ENCODE assay signal across 1 cellular context in the genomic region with DNA sequence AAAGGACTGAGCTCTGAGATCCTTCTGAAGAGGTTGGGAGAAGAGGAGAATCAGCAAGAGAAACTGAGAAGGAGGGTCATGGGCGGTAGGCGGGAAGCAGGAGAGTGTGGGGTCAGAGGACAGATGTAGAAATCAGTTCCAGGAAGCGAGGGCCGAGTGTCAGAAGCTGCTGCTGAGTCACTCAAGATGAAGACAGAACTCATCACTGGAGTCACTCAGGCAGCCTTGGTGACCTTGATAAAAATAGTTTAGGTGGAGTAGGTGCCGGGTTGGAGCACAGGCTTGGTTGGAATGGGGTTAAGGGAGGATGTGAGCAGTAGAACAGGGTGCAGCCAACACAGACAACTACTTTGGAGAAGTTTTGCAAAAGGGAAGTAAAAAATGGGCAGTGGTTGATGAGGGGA.
TF ChIP-seq lines count a peak whose summit lies in the region.

No MANE protein-coding gene starts in this region.

TF ChIP-seq in K562, 482 proteins besides CTCF, POLR2A, EP300 and RAD21 (continued from another document and continues in another):
- TF ChIP-seq, protein P1, sequence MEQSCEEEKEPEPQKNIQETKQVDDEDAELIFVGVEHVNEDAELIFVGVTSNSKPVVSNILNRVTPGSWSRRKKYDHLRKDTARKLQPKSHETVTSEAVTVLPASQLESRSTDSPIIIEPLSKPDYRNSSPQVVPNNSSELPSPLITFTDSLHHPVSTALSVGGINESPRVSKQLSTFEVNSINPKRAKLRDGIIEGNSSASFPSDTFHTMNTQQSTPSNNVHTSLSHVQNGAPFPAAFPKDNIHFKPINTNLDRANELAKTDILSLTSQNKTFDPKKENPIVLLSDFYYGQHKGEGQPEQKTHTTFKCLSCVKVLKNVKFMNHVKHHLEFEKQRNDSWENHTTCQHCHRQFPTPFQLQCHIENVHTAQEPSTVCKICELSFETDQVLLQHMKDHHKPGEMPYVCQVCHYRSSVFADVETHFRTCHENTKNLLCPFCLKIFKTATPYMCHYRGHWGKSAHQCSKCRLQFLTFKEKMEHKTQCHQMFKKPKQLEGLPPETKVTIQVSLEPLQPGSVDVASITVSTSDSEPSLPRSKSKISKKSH (CRISPR knock-in tag; IDR thresholded peaks at IDR 0.05): no peak
- TF ChIP-seq STAT5B (CRISPR knock-in tag; IDR thresholded peaks at IDR 0.05) (no peak), MXI1 (IDR thresholded peaks at IDR 0.05; ENCODE audit: low read depth, low read length) (no peak), SNRNP70 (optimal IDR thresholded peaks at IDR 0.05; ENCODE audit: low read depth, low read length) (no peak), NBN (IDR thresholded peaks at IDR 0.05; ENCODE audit: low read depth) (peak; percentile 92), SIRT6 (IDR thresholded peaks at IDR 0.05; ENCODE audit: low read depth, low read length) (no peak), HOXB6 (CRISPR knock-in tag; IDR thresholded peaks at IDR 0.05; ENCODE audit: borderline replicate concordance) (no peak), NR2C1 (IDR thresholded peaks at IDR 0.05) (peak; percentile 94), NR2C1 (tag; IDR thresholded peaks at IDR 0.05) (peak; percentile 96), U2AF1 (optimal IDR thresholded peaks at IDR 0.05; ENCODE audit: low read depth, low read length) (no peak), BRCA1 (IDR thresholded peaks at IDR 0.05) (no peak), BRCA1 (CRISPR knock-in tag; IDR thresholded peaks at IDR 0.05) (no peak), TEAD1 (CRISPR knock-in tag; IDR thresholded peaks at IDR 0.05) (no peak), NFRKB (IDR thresholded peaks at IDR 0.05; ENCODE audit: low read depth) (peak; percentile 29; the same call in 1 of the 2 replicates), ZNF274 (IDR thresholded peaks at IDR 0.05; ENCODE audit: borderline replicate concordance, low read depth, low read length) (no peak), JUNB (CRISPR knock-in tag; conservative IDR thresholded peaks at IDR 0.05) (no peak), NR1H2 (CRISPR knock-in tag; IDR thresholded peaks at IDR 0.05) (no peak), ZNF174 (CRISPR knock-in tag; IDR thresholded peaks at IDR 0.05) (no peak), CSDE1 (IDR thresholded peaks at IDR 0.05) (no peak), SMAD1 (IDR thresholded peaks at IDR 0.05; ENCODE audit: low read depth, low read length, partially characterized antibody) (no peak), GTF2F1 (IDR thresholded peaks at IDR 0.05; ENCODE audit: low read depth, low read length) (no peak)
- TF ChIP-seq, protein P2, sequence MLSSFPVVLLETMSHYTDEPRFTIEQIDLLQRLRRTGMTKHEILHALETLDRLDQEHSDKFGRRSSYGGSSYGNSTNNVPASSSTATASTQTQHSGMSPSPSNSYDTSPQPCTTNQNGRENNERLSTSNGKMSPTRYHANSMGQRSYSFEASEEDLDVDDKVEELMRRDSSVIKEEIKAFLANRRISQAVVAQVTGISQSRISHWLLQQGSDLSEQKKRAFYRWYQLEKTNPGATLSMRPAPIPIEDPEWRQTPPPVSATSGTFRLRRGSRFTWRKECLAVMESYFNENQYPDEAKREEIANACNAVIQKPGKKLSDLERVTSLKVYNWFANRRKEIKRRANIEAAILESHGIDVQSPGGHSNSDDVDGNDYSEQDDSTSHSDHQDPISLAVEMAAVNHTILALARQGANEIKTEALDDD (IDR thresholded peaks at IDR 0.05): peak; percentile 95
- TF ChIP-seq, protein P3, sequence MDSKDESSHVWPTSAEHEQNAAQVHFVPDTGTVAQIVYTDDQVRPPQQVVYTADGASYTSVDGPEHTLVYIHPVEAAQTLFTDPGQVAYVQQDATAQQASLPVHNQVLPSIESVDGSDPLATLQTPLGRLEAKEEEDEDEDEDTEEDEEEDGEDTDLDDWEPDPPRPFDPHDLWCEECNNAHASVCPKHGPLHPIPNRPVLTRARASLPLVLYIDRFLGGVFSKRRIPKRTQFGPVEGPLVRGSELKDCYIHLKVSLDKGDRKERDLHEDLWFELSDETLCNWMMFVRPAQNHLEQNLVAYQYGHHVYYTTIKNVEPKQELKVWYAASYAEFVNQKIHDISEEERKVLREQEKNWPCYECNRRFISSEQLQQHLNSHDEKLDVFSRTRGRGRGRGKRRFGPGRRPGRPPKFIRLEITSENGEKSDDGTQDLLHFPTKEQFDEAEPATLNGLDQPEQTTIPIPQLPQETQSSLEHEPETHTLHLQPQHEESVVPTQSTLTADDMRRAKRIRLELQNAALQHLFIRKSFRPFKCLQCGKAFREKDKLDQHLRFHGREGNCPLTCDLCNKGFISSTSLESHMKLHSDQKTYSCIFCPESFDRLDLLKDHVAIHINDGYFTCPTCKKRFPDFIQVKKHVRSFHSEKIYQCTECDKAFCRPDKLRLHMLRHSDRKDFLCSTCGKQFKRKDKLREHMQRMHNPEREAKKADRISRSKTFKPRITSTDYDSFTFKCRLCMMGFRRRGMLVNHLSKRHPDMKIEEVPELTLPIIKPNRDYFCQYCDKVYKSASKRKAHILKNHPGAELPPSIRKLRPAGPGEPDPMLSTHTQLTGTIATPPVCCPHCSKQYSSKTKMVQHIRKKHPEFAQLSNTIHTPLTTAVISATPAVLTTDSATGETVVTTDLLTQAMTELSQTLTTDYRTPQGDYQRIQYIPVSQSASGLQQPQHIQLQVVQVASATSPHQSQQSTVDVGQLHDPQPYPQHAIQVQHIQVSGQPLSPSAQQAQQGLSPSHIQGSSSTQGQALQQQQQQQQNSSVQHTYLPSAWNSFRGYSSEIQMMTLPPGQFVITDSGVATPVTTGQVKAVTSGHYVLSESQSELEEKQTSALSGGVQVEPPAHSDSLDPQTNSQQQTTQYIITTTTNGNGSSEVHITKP (IDR thresholded peaks at IDR 0.05; ENCODE audit: partially characterized antibody): peak; percentile 16
- TF ChIP-seq, protein P4, sequence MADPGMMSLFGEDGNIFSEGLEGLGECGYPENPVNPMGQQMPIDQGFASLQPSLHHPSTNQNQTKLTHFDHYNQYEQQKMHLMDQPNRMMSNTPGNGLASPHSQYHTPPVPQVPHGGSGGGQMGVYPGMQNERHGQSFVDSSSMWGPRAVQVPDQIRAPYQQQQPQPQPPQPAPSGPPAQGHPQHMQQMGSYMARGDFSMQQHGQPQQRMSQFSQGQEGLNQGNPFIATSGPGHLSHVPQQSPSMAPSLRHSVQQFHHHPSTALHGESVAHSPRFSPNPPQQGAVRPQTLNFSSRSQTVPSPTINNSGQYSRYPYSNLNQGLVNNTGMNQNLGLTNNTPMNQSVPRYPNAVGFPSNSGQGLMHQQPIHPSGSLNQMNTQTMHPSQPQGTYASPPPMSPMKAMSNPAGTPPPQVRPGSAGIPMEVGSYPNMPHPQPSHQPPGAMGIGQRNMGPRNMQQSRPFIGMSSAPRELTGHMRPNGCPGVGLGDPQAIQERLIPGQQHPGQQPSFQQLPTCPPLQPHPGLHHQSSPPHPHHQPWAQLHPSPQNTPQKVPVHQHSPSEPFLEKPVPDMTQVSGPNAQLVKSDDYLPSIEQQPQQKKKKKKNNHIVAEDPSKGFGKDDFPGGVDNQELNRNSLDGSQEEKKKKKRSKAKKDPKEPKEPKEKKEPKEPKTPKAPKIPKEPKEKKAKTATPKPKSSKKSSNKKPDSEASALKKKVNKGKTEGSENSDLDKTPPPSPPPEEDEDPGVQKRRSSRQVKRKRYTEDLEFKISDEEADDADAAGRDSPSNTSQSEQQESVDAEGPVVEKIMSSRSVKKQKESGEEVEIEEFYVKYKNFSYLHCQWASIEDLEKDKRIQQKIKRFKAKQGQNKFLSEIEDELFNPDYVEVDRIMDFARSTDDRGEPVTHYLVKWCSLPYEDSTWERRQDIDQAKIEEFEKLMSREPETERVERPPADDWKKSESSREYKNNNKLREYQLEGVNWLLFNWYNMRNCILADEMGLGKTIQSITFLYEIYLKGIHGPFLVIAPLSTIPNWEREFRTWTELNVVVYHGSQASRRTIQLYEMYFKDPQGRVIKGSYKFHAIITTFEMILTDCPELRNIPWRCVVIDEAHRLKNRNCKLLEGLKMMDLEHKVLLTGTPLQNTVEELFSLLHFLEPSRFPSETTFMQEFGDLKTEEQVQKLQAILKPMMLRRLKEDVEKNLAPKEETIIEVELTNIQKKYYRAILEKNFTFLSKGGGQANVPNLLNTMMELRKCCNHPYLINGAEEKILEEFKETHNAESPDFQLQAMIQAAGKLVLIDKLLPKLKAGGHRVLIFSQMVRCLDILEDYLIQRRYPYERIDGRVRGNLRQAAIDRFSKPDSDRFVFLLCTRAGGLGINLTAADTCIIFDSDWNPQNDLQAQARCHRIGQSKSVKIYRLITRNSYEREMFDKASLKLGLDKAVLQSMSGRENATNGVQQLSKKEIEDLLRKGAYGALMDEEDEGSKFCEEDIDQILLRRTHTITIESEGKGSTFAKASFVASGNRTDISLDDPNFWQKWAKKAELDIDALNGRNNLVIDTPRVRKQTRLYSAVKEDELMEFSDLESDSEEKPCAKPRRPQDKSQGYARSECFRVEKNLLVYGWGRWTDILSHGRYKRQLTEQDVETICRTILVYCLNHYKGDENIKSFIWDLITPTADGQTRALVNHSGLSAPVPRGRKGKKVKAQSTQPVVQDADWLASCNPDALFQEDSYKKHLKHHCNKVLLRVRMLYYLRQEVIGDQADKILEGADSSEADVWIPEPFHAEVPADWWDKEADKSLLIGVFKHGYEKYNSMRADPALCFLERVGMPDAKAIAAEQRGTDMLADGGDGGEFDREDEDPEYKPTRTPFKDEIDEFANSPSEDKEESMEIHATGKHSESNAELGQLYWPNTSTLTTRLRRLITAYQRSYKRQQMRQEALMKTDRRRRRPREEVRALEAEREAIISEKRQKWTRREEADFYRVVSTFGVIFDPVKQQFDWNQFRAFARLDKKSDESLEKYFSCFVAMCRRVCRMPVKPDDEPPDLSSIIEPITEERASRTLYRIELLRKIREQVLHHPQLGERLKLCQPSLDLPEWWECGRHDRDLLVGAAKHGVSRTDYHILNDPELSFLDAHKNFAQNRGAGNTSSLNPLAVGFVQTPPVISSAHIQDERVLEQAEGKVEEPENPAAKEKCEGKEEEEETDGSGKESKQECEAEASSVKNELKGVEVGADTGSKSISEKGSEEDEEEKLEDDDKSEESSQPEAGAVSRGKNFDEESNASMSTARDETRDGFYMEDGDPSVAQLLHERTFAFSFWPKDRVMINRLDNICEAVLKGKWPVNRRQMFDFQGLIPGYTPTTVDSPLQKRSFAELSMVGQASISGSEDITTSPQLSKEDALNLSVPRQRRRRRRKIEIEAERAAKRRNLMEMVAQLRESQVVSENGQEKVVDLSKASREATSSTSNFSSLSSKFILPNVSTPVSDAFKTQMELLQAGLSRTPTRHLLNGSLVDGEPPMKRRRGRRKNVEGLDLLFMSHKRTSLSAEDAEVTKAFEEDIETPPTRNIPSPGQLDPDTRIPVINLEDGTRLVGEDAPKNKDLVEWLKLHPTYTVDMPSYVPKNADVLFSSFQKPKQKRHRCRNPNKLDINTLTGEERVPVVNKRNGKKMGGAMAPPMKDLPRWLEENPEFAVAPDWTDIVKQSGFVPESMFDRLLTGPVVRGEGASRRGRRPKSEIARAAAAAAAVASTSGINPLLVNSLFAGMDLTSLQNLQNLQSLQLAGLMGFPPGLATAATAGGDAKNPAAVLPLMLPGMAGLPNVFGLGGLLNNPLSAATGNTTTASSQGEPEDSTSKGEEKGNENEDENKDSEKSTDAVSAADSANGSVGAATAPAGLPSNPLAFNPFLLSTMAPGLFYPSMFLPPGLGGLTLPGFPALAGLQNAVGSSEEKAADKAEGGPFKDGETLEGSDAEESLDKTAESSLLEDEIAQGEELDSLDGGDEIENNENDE (IDR thresholded peaks at IDR 0.05; ENCODE audit: low read depth, low read length): no peak
- TF ChIP-seq, protein P5, sequence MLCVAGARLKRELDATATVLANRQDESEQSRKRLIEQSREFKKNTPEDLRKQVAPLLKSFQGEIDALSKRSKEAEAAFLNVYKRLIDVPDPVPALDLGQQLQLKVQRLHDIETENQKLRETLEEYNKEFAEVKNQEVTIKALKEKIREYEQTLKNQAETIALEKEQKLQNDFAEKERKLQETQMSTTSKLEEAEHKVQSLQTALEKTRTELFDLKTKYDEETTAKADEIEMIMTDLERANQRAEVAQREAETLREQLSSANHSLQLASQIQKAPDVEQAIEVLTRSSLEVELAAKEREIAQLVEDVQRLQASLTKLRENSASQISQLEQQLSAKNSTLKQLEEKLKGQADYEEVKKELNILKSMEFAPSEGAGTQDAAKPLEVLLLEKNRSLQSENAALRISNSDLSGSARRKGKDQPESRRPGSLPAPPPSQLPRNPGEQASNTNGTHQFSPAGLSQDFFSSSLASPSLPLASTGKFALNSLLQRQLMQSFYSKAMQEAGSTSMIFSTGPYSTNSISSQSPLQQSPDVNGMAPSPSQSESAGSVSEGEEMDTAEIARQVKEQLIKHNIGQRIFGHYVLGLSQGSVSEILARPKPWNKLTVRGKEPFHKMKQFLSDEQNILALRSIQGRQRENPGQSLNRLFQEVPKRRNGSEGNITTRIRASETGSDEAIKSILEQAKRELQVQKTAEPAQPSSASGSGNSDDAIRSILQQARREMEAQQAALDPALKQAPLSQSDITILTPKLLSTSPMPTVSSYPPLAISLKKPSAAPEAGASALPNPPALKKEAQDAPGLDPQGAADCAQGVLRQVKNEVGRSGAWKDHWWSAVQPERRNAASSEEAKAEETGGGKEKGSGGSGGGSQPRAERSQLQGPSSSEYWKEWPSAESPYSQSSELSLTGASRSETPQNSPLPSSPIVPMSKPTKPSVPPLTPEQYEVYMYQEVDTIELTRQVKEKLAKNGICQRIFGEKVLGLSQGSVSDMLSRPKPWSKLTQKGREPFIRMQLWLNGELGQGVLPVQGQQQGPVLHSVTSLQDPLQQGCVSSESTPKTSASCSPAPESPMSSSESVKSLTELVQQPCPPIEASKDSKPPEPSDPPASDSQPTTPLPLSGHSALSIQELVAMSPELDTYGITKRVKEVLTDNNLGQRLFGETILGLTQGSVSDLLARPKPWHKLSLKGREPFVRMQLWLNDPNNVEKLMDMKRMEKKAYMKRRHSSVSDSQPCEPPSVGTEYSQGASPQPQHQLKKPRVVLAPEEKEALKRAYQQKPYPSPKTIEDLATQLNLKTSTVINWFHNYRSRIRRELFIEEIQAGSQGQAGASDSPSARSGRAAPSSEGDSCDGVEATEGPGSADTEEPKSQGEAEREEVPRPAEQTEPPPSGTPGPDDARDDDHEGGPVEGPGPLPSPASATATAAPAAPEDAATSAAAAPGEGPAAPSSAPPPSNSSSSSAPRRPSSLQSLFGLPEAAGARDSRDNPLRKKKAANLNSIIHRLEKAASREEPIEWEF (CRISPR knock-in tag; IDR thresholded peaks at IDR 0.05): no peak
- TF ChIP-seq, protein P6, sequence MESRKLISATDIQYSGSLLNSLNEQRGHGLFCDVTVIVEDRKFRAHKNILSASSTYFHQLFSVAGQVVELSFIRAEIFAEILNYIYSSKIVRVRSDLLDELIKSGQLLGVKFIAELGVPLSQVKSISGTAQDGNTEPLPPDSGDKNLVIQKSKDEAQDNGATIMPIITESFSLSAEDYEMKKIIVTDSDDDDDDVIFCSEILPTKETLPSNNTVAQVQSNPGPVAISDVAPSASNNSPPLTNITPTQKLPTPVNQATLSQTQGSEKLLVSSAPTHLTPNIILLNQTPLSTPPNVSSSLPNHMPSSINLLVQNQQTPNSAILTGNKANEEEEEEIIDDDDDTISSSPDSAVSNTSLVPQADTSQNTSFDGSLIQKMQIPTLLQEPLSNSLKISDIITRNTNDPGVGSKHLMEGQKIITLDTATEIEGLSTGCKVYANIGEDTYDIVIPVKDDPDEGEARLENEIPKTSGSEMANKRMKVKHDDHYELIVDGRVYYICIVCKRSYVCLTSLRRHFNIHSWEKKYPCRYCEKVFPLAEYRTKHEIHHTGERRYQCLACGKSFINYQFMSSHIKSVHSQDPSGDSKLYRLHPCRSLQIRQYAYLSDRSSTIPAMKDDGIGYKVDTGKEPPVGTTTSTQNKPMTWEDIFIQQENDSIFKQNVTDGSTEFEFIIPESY (CRISPR knock-in tag; IDR thresholded peaks at IDR 0.05): 0 out of 2 replicates have a peak, but pooled peaks have one; percentile 29
